Comparison of ENCODE assay signal across 8 cellular contexts in genomic region chr12:26195641-26196423, GRCh38. TPM values are rescaled to one million over a fixed set of nuclear protein-coding genes. Genes with fewer than 3 reads are reported as not detected.
DNase-seq lines count a peak whose midpoint lies in the region; ATAC-seq and TF ChIP-seq lines count a peak whose summit lies in the region.

No MANE protein-coding gene starts in this region.

- peak; percentile 10 for DNase-seq in BJ (ENCODE audit: low read depth)
- DNase-seq in NCI-H2171 treated with DMSO at 0.1 percent for 48 hours (lab: John Stamatoyannopoulos, UW), result peak; percentile 76
- DNase-seq in central memory CD8-positive, alpha-beta T cell (ENCODE audit: low spot score in 2 of 2), result no peak
- DNase-seq in islet precursor cell, result peak; percentile 80
- no peak for DNase-seq in skeletal muscle cell (ENCODE audit: low read depth)
- no peak for DNase-seq in SIG-M5 treated with dmso at 0.1 percent for 504 hours (lab: John Stamatoyannopoulos, UW; ENCODE audit: unreplicated experiment)

- POLR2A ChIA-PET in BJ (lab: Charles Lee), result interaction anchor here (0.6 kb wide), 2 partner anchors 14 to 18 kb away, joined by 4 to 5 read pairs; no protein-coding TSS in a partner anchor

- H3K4me3 ChIP-seq in BJ (ENCODE audit: low read depth, low read length) (peak overlapping the region; percentile 58), skeletal muscle cell (ENCODE audit: low read depth, low read length) (peak overlapping the region; percentile 57)

- H3K9me3 Mint-ChIP-seq in central memory CD8-positive, alpha-beta T cell, result no peaks in the 10 kb centered on the region

- no peaks in the 10 kb centered on the region for H3K36me3 ChIP-seq in BJ (ENCODE audit: control insufficient read depth, insufficient read depth, low read length)

- no peaks in the 10 kb centered on the region for H3K27me3 ChIP-seq in BJ (ENCODE audit: control insufficient read depth, insufficient read depth, low read length)

- H3K4me3 Mint-ChIP-seq in central memory CD8-positive, alpha-beta T cell, result peak overlapping the region; percentile 54

- H3K27me3 Mint-ChIP-seq in central memory CD8-positive, alpha-beta T cell, result peaks cover 67% of the 10 kb centered on the region

- ATAC-seq in GM19438 (IDR thresholded peaks at IDR 0.05; ENCODE audit: low read depth, unreplicated experiment), result peak; percentile 59
- ATAC-seq in central memory CD8-positive, alpha-beta T cell (replicated peaks; ENCODE audit: extremely low read depth, poor library complexity, severe bottlenecking), result no peak
- no peak for ATAC-seq in HG03039 (IDR thresholded peaks at IDR 0.05; ENCODE audit: unreplicated experiment)

- CTCF ChIA-PET in BJ (lab: Yijun Ruan, JAX), result interaction anchor here (0.7 to 1.0 kb wide), 3 partner anchors 35 to 179 kb away, joined by 3 to 4 read pairs (median 3); no protein-coding TSS in a partner anchor

- TF ChIP-seq CTCF in BJ (IDR thresholded peaks at IDR 0.05; ENCODE audit: insufficient read depth, low read depth, low read length), result no peak; the same call in 1 of the 2 replicates

- no peaks in the 10 kb centered on the region for H3K4me1 Mint-ChIP-seq in central memory CD8-positive, alpha-beta T cell

- no peak overlapping the region for H3K27ac Mint-ChIP-seq in central memory CD8-positive, alpha-beta T cell (ENCODE audit: low read depth)

- H3K36me3 Mint-ChIP-seq in central memory CD8-positive, alpha-beta T cell (ENCODE audit: insufficient read depth), result peaks cover 2% of the 10 kb centered on the region

RNA-seq across cellular contexts. Expression of gene SSPN, which starts 0.5 kb away (rescaled TPM):
- polyA plus RNA-seq in BJ (2011; rRNA removed), result 29.8 and 37.6 TPM in 2 replicates
- 51.8 and 70.6 TPM in 2 replicates for polyA minus RNA-seq in BJ (2011; rRNA and poly(A)+ RNA removed)

Comparison
In these comparisons a context has a peak if more than half of its experiments do, and no peak if none do; other contexts are left out.
1. DNase-seq: peak in BJ (single experiment), NCI-H2171 treated with DMSO at 0.1 percent for 48 hours (single experiment) and islet precursor cell (single experiment); none in central memory CD8-positive, alpha-beta T cell (0 of 2), skeletal muscle cell (single experiment) and SIG-M5 treated with dmso at 0.1 percent for 504 hours (single experiment).